13 cellular contexts compared by ENCODE assay signal in genomic region chr14:101780390-101780789, GRCh38. TPM values are rescaled to one million over a fixed set of nuclear protein-coding genes. Genes with fewer than 3 reads are reported as not detected.
DNase-seq lines count a peak whose midpoint lies in the region; ATAC-seq, FAIRE-seq and TF ChIP-seq lines count a peak whose summit lies in the region.
"Had no signal": no experiment of that assay in that cellular context is flagged by ENCODE, and none has a peak within 500 bp of the region (broad histone marks: within the 10 kb centered on the region; RNA-seq: fewer than 3 reads in every experiment).

No MANE protein-coding gene starts in this region.

- no peak for FAIRE-seq in H54 (lab: Jason Lieb, UNC)
- FAIRE-seq: endometrium had no signal

- H3K27ac ChIP-seq in lower lobe of right lung (peak overlapping the region; percentile 31), thyroid gland (no peak overlapping the region)

- no peaks in the 10 kb centered on the region for H3K36me3 ChIP-seq in lower lobe of right lung
- no peaks in the 10 kb centered on the region for H3K36me3 ChIP-seq in thyroid gland
- H3K36me3 ChIP-seq: heart right ventricle had no signal

- H3K27me3 Mint-ChIP-seq in activated naive CD4-positive, alpha-beta T cell treated with anti-CD3 and anti-CD28 coated beads, Interleukin-2, amount 50 U/mL, for 24 hours: no peaks in the 10 kb centered on the region
- H3K27me3 Mint-ChIP-seq in activated naive CD8-positive, alpha-beta T cell treated with anti-CD3 and anti-CD28 coated beads, Interleukin-2, amount 50 U/mL, for 24 hours: no peaks in the 10 kb centered on the region

- intact Hi-C loops in lower lobe of right lung (cut with DNase I): no loop called here
- intact Hi-C loops in thyroid gland (cut with DNase I): no loop called here

- TF ChIP-seq POLR2A in thyroid gland (IDR thresholded peaks at IDR 0.05) (no peak), H54 (IDR thresholded peaks at IDR 0.05; ENCODE audit: low read depth, low read length) (no peak)

- H3K4me1 Mint-ChIP-seq in activated naive CD4-positive, alpha-beta T cell treated with anti-CD3 and anti-CD28 coated beads, Interleukin-2, amount 50 U/mL, for 24 hours: peaks cover 40% of the 10 kb centered on the region
- H3K4me1 Mint-ChIP-seq in activated naive CD8-positive, alpha-beta T cell treated with anti-CD3 and anti-CD28 coated beads, Interleukin-2, amount 50 U/mL, for 24 hours: peaks cover 32% of the 10 kb centered on the region

- no peak for DNase-seq in activated naive CD4-positive, alpha-beta T cell treated with anti-CD3 and anti-CD28 coated beads, Interleukin-2, amount 50 U/mL, for 72 hours (ENCODE audit: low spot score in 2 of 2)
- no peak for DNase-seq in activated naive CD8-positive, alpha-beta T cell treated with anti-CD3 and anti-CD28 coated beads, Interleukin-2, amount 50 U/mL, for 24 hours
- no peak for DNase-seq in lower lobe of right lung
- peak; percentile 31 to 36 for DNase-seq in thyroid gland
- DNase-seq in NCI-H2107 (lab: John Stamatoyannopoulos, UW): no peak
- no peak for DNase-seq in H54 (ENCODE audit: insufficient read length, low spot score)
- DNase-seq: activated CD8-positive, alpha-beta memory T cell treated with anti-CD3 and anti-CD28 coated beads, Interleukin-2, amount 10 ng/mL, durations not matched to agents 7 days and 5 days; EL; heart right ventricle; NCI-H2081 had no signal

- H3K9me3 ChIP-seq in lower lobe of right lung (no peaks in the 10 kb centered on the region), thyroid gland (no peaks in the 10 kb centered on the region)
- H3K9me3 ChIP-seq: heart right ventricle had no signal

- peaks cover 23% of the 10 kb centered on the region for H3K4me1 ChIP-seq in lower lobe of right lung
- H3K4me1 ChIP-seq in thyroid gland: peaks cover 16% of the 10 kb centered on the region in 2 donors

- peaks cover 6% of the 10 kb centered on the region for H3K27me3 ChIP-seq in lower lobe of right lung (ENCODE audit: low read depth)
- H3K27me3 ChIP-seq in thyroid gland: no peaks in the 10 kb centered on the region

- H3K4me3 Mint-ChIP-seq in activated naive CD4-positive, alpha-beta T cell treated with anti-CD3 and anti-CD28 coated beads, Interleukin-2, amount 50 U/mL, for 24 hours: peak overlapping the region; percentile 73
- H3K4me3 Mint-ChIP-seq in activated naive CD8-positive, alpha-beta T cell treated with anti-CD3 and anti-CD28 coated beads, Interleukin-2, amount 50 U/mL, for 24 hours: peak overlapping the region; percentile 59

- H3K9me3 Mint-ChIP-seq in activated naive CD4-positive, alpha-beta T cell treated with anti-CD3 and anti-CD28 coated beads, Interleukin-2, amount 50 U/mL, for 24 hours: no peaks in the 10 kb centered on the region
- peaks cover 0 to 5% of the 10 kb centered on the region in 2 donors for H3K9me3 Mint-ChIP-seq in activated naive CD4-positive, alpha-beta T cell treated with anti-CD3 and anti-CD28 coated beads, Interleukin-2, amount 50 U/mL, for 72 hours
- no peaks in the 10 kb centered on the region for H3K9me3 Mint-ChIP-seq in activated naive CD8-positive, alpha-beta T cell treated with anti-CD3 and anti-CD28 coated beads, Interleukin-2, amount 50 U/mL, for 24 hours

- WGBS in thyroid gland, 2 donors: 36 to 43% methylated on average over 11 of the region's 11 CpGs

- peaks cover 7% of the 10 kb centered on the region for H3K36me3 Mint-ChIP-seq in activated naive CD4-positive, alpha-beta T cell treated with anti-CD3 and anti-CD28 coated beads, Interleukin-2, amount 50 U/mL, for 24 hours
- peaks cover 0 to 22% of the 10 kb centered on the region in 2 donors for H3K36me3 Mint-ChIP-seq in activated naive CD4-positive, alpha-beta T cell treated with anti-CD3 and anti-CD28 coated beads, Interleukin-2, amount 50 U/mL, for 72 hours
- peaks cover 12% of the 10 kb centered on the region for H3K36me3 Mint-ChIP-seq in activated naive CD8-positive, alpha-beta T cell treated with anti-CD3 and anti-CD28 coated beads, Interleukin-2, amount 50 U/mL, for 24 hours (ENCODE audit: low read depth)

- TF ChIP-seq CTCF in lower lobe of right lung (IDR thresholded peaks at IDR 0.05): no peak
- TF ChIP-seq CTCF in thyroid gland (IDR thresholded peaks at IDR 0.05): no peak

- H3K4me3 ChIP-seq in lower lobe of right lung (peak overlapping the region; percentile 61), thyroid gland (replicated peaks in 1 of 3) (peak overlapping the region in 1 of 3 donors; percentile 46)

- H3K27ac Mint-ChIP-seq in activated naive CD4-positive, alpha-beta T cell treated with anti-CD3 and anti-CD28 coated beads, Interleukin-2, amount 50 U/mL, for 24 hours: peak overlapping the region; percentile 77
- H3K27ac Mint-ChIP-seq in activated naive CD4-positive, alpha-beta T cell treated with anti-CD3 and anti-CD28 coated beads, Interleukin-2, amount 50 U/mL, for 72 hours: no peak overlapping the region
- H3K27ac Mint-ChIP-seq in activated naive CD8-positive, alpha-beta T cell treated with anti-CD3 and anti-CD28 coated beads, Interleukin-2, amount 50 U/mL, for 24 hours: no peak overlapping the region
- H3K27ac Mint-ChIP-seq: activated CD8-positive, alpha-beta memory T cell treated with anti-CD3 and anti-CD28 coated beads, Interleukin-2, amount 10 ng/mL, durations not matched to agents 7 days and 5 days had no signal

- no peak for ATAC-seq in activated naive CD4-positive, alpha-beta T cell treated with anti-CD3 and anti-CD28 coated beads, Interleukin-2, amount 50 U/mL, for 72 hours
- ATAC-seq in activated naive CD8-positive, alpha-beta T cell treated with anti-CD3 and anti-CD28 coated beads, Interleukin-2, amount 50 U/mL, for 24 hours: no peak
- ATAC-seq in lower lobe of right lung (peak; percentile 3 to 45), GM21737 (IDR thresholded peaks at IDR 0.05; ENCODE audit: unreplicated experiment) (no peak)

RNA-seq across cellular contexts. Expression of gene PPP2R5C, which starts 18.9 kb away (rescaled TPM):
- 100 to 1,000 TPM; 282 to 355 TPM for total RNA-seq in activated naive CD4-positive, alpha-beta T cell treated with anti-CD3 and anti-CD28 coated beads, Interleukin-2, amount 50 U/mL, for 72 hours
- 160 TPM for total RNA-seq in lower lobe of right lung
- total RNA-seq in thyroid gland: 100 to 1,000 TPM; 105 to 209 (median 141) TPM

Comparison
In these comparisons a context has a peak if more than half of its experiments do, and no peak if none do; other contexts are left out.
1. ATAC-seq: peak in lower lobe of right lung (2 of 2); none in activated naive CD4-positive, alpha-beta T cell treated with anti-CD3 and anti-CD28 coated beads, Interleukin-2, amount 50 U/mL, for 72 hours (0 of 2), activated naive CD8-positive, alpha-beta T cell treated with anti-CD3 and anti-CD28 coated beads, Interleukin-2, amount 50 U/mL, for 24 hours (single experiment) and GM21737 (single experiment).
2. DNase-seq: peak in thyroid gland (2 of 2); none in activated naive CD4-positive, alpha-beta T cell treated with anti-CD3 and anti-CD28 coated beads, Interleukin-2, amount 50 U/mL, for 72 hours (0 of 2), activated naive CD8-positive, alpha-beta T cell treated with anti-CD3 and anti-CD28 coated beads, Interleukin-2, amount 50 U/mL, for 24 hours (single experiment), lower lobe of right lung (single experiment), NCI-H2107 (single experiment) and H54 (single experiment).